8 cellular contexts compared by ENCODE assay signal in genomic region chr16:25065899-25066298, GRCh38. TPM values are rescaled to one million over a fixed set of nuclear protein-coding genes. Genes with fewer than 3 reads are reported as not detected.
DNase-seq lines count a peak whose midpoint lies in the region; ATAC-seq and TF ChIP-seq lines count a peak whose summit lies in the region.

No MANE protein-coding gene starts in this region.

- H3K9me3 ChIP-seq in trophoblast cell (ENCODE audit: insufficient read depth, low read depth, low read length) (peaks cover 3% of the 10 kb centered on the region), BE2C (no peaks in the 10 kb centered on the region)

- no peak overlapping the region for H2BK120ac ChIP-seq in trophoblast cell (ENCODE audit: insufficient read depth, low read length, poor library complexity)

- H2BK12ac ChIP-seq in trophoblast cell (ENCODE audit: low read length): no peak overlapping the region

- no peak overlapping the region for H3K9ac ChIP-seq in trophoblast cell (ENCODE audit: low read length)

- H3K79me2 ChIP-seq in trophoblast cell (ENCODE audit: control insufficient read depth, insufficient read depth, low read length, poor library complexity): no peaks in the 10 kb centered on the region

- H4K91ac ChIP-seq in trophoblast cell (ENCODE audit: low read depth, low read length): no peak overlapping the region

- DNase-seq in GM12865 (ENCODE audit: low read depth) (peak; percentile 65), caudate nucleus (lab: John Stamatoyannopoulos, UW) (no peak), trophoblast cell (peak in 1 of 2 donors; percentile 14), HPDE6-E6E7 (ENCODE audit: extremely low spot score) (no peak), MV-4-11 (lab: John Stamatoyannopoulos, UW) (no peak), BE2C (no peak)

- H3K4me3 ChIP-seq in GM12865 (ENCODE audit: low read depth, low read length) (no peak overlapping the region; the same call in 1 of the 2 replicates), trophoblast cell (ENCODE audit: low read depth, low read length) (no peak overlapping the region), BE2C (ENCODE audit: low read depth, low read length) (no peak overlapping the region)

- peak overlapping the region; percentile 81 for H4K8ac ChIP-seq in trophoblast cell (ENCODE audit: low read depth, low read length)

- no peak overlapping the region for H2AK5ac ChIP-seq in trophoblast cell (ENCODE audit: low read length)

- H2BK5ac ChIP-seq in trophoblast cell (ENCODE audit: low read depth, low read length, poor library complexity): no peak overlapping the region

- WGBS in trophoblast cell (ENCODE audit: extremely low coverage, insufficient coverage, insufficient read length): no CpG with 5 or more reads among the region's 8 CpGs

- peak overlapping the region; percentile 67 for H3K27ac ChIP-seq in caudate nucleus (ENCODE audit: low read depth, low read length)
- H3K27ac ChIP-seq in trophoblast cell (ENCODE audit: low read depth, low read length): no peak overlapping the region

- no peak overlapping the region for H3K18ac ChIP-seq in trophoblast cell (ENCODE audit: low read length)

- H3K27me3 ChIP-seq in trophoblast cell (ENCODE audit: insufficient read depth, low read length): no peaks in the 10 kb centered on the region
- peaks cover 20% of the 10 kb centered on the region for H3K27me3 ChIP-seq in BE2C

- ATAC-seq in HG03469 (IDR thresholded peaks at IDR 0.05; ENCODE audit: unreplicated experiment) (peak; percentile 30), HG02678 (IDR thresholded peaks at IDR 0.05; ENCODE audit: unreplicated experiment) (no peak)

- no peak overlapping the region for H2AFZ ChIP-seq in trophoblast cell (ENCODE audit: insufficient read depth, low read length, poor library complexity)

- H3K36me3 ChIP-seq in trophoblast cell (ENCODE audit: control insufficient read depth in 1 of 2, insufficient read depth in 2 of 2, low read length in 2 of 2): no peaks in the 10 kb centered on the region
- no peaks in the 10 kb centered on the region for H3K36me3 ChIP-seq in BE2C

- H3K23ac ChIP-seq in trophoblast cell (ENCODE audit: low read length): no peak overlapping the region

- H3K4ac ChIP-seq in trophoblast cell (ENCODE audit: low read depth, low read length): no peak overlapping the region

- TF ChIP-seq CTCF in GM12865 (IDR thresholded peaks at IDR 0.05; ENCODE audit: insufficient read depth, low read depth, low read length, missing control alignments) (no peak), BE2C (IDR thresholded peaks at IDR 0.05; ENCODE audit: low read depth, low read length) (no peak)

- no peak overlapping the region for H3K14ac ChIP-seq in trophoblast cell (ENCODE audit: low read length)

- H3K4me1 ChIP-seq in trophoblast cell (ENCODE audit: control insufficient read depth in 1 of 2, insufficient read depth in 2 of 2, low read length in 2 of 2): peaks cover 8 to 11% of the 10 kb centered on the region in 2 experiments
- H3K4me1 ChIP-seq in BE2C: no peaks in the 10 kb centered on the region

- H3K4me2 ChIP-seq in trophoblast cell (ENCODE audit: low read length): no peak overlapping the region

- H3K79me1 ChIP-seq in trophoblast cell (ENCODE audit: low read length): peaks cover 7% of the 10 kb centered on the region

- no peak overlapping the region for H4K12ac ChIP-seq in trophoblast cell (ENCODE audit: low read depth, low read length)

RNA-seq across cellular contexts. Expression of gene LCMT1, which starts 45.6 kb away (rescaled TPM):
- 63.4 and 67.6 TPM in 2 replicates for polyA plus RNA-seq in trophoblast cell (2013)
- polyA plus RNA-seq in BE2C (2012; ENCODE audit: insufficient read depth, insufficient read length, low read depth): 73.7 TPM

RNA-seq across cellular contexts. Expression of gene ARHGAP17, which starts 50.7 kb away (rescaled TPM):
- 56.6 and 59.3 TPM in 2 replicates for polyA plus RNA-seq in trophoblast cell (2013)
- 54.6 TPM for polyA plus RNA-seq in BE2C (2012; ENCODE audit: insufficient read depth, insufficient read length, low read depth)
